8 cellular contexts compared by ENCODE assay signal in the genomic region with DNA sequence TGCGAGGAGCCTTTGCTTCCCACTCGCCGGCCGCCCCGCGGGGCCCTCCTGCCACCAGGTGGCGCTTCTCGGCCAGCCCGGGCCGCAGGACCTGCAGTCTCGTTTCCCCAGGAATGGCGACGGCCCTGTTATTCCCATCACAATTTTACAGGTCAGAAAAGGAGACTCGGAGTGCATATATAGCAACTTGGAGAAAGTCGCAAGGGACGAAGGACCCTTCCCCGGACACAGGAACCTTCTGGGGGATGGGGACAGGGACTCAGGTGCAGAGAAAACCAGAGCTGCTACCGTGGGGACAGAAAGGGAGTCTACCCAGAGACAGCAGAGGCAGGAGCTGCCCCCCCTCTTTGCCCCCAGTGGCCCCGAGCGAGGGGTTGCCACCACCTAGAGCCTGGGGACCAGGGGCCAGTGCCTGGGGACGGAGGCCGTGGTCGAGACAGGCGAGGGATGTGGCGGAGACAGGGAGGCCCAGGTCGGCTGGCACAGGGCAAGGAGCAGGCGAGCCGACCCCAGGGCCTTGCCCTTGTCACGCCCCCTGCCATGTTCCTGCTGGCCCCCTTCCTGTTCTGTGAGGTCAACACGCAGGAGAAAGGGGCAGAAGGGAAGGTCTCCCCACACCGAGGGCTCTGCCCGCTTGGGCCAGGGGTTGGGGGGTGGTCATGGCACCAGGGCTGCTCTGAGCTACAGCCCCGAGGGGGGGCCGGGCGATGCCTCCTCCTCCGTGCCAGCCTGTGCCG. TPM values are rescaled to one million over a fixed set of nuclear protein-coding genes. Genes with fewer than 3 reads are reported as not detected.
DNase-seq lines count a peak whose midpoint lies in the region; ATAC-seq and TF ChIP-seq lines count a peak whose summit lies in the region.

No MANE protein-coding gene starts in this region.

- H3K9me3 ChIP-seq in left lung = no peaks in the 10 kb centered on the region

- peaks cover 5% of the 10 kb centered on the region for H3K4me1 ChIP-seq in ACC112 (ENCODE audit: control insufficient read depth, insufficient read depth, low read length, unreplicated experiment)
- H3K4me1 ChIP-seq in left lung = peaks cover 5 to 14% of the 10 kb centered on the region in 2 donors

- peak overlapping the region; percentile 61 for H3K4me3 ChIP-seq in ACC112 (ENCODE audit: low read depth, low read length)
- peak overlapping the region in 1 of 2 donors; percentile 20 for H3K4me3 ChIP-seq in left lung

- DNase-seq in NCI-H2227 (lab: John Stamatoyannopoulos, UW; ENCODE audit: unreplicated experiment) (peak; percentile 92), dermis microvascular lymphatic vessel endothelial cell (ENCODE audit: low read depth in 2 of 2) (peak; percentile 27 to 68), left lung (peak; percentile 77 to 98)
- DNase-seq in activated CD4-positive, alpha-beta T cell treated with anti-CD3 and anti-CD28 coated beads, Interleukin-2, amount 50 U/mL, for 48 hours = peak; percentile 80 to 83
- DNase-seq in stimulated activated CD4-positive, alpha-beta T cell treated with anti-CD3 and anti-CD28 coated beads, Interleukin-1b, Interleukin-23, amount 100 ng/mL, for 48 hours = peak; percentile 66

- ATAC-seq in GM19395 (IDR thresholded peaks at IDR 0.05; ENCODE audit: unreplicated experiment) (peak; percentile 14), left lung (peak; percentile 92), HG02623 (IDR thresholded peaks at IDR 0.05; ENCODE audit: unreplicated experiment) (no peak)

- H3K27me3 ChIP-seq in ACC112 (ENCODE audit: insufficient read depth, low read length) = peaks cover 6% of the 10 kb centered on the region; the same call in 1 of the 2 replicates
- peaks cover 0 to 33% of the 10 kb centered on the region in 2 donors for H3K27me3 ChIP-seq in left lung

- peak; percentile 86 to 92 for TF ChIP-seq CTCF in left lung (IDR thresholded peaks at IDR 0.05)

- no peaks in the 10 kb centered on the region for H3K36me3 ChIP-seq in ACC112 (ENCODE audit: insufficient read depth, low read length)
- H3K36me3 ChIP-seq in left lung = no peaks in the 10 kb centered on the region

- H3K27ac ChIP-seq in ACC112 (ENCODE audit: low read depth, low read length) (no peak overlapping the region), left lung (no peak overlapping the region)

- intact Hi-C loops in left lung (cut with DNase I) = loop anchor here in 1 of 2 donors (5.0 kb wide), 2 partner anchors 139 to 459 kb away; a partner anchor contains a TSS

- H3K79me2 ChIP-seq in ACC112 (ENCODE audit: control insufficient read depth, insufficient read depth, low read length, unreplicated experiment) = no peaks in the 10 kb centered on the region

- H2AFZ ChIP-seq in ACC112 (ENCODE audit: low read length, unreplicated experiment) = peak overlapping the region; percentile 72

RNA-seq across cellular contexts. Expression of a gene that starts 3.5 kb away (rescaled TPM):
- total RNA-seq in dermis microvascular lymphatic vessel endothelial cell (0.13 and 0.25 TPM in 2 replicates), left lung (not detected)

RNA-seq across cellular contexts. Expression of a gene that starts 56.9 kb away (rescaled TPM):
- total RNA-seq in dermis microvascular lymphatic vessel endothelial cell = 0.39 and 1.3 TPM in 2 replicates
- 10 to 100 TPM in 1 of 2 donors, 1 to 10 TPM in 1; 3.4 to 16.5 TPM for total RNA-seq in left lung
